8 cellular contexts compared by ENCODE assay signal in the genomic region with DNA sequence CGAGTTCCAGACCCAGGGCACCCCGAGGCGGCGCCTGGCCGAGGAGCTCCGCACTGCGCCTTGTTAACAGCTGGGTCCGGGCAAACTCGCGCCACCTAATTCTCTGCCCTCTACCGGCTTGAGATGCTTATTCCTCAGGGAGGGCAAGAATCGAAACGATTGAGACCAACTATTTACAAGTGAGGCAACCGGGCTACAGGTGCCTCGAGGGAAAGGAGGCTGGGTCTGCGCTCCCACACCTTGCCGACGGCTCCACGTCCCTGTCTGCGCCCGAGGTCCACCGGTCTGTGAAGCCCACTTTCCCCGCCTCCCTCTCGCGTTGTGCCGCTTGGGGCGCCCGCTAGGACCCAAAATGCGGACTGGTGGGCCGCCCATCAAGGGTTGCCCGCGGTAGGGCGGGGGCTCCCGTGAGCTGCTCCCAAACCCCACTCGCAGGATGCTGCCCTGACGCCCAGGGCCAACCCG. TPM values are rescaled to one million over a fixed set of nuclear protein-coding genes. Genes with fewer than 3 reads are reported as not detected.
DNase-seq lines count a peak whose midpoint lies in the region; ATAC-seq and TF ChIP-seq lines count a peak whose summit lies in the region.

No MANE protein-coding gene starts in this region.

- no peak overlapping the region for H3K4me3 ChIP-seq in KMS-11 (IDR thresholded peaks at IDR 0.05; ENCODE audit: insufficient read depth, low read depth, low read length)

- H3K4me2 ChIP-seq in KMS-11: peak overlapping the region; percentile 64

- DNase-seq in EL: peak; percentile 64
- peak; percentile 34 for DNase-seq in T-helper 9 cell
- peak; percentile 75 for DNase-seq in iPS-NIHi11 (ENCODE audit: low spot score)
- peak; percentile 50 for DNase-seq in stimulated activated CD4-positive, alpha-beta T cell treated with anti-CD3 and anti-CD28 coated beads, Interleukin-12 subunit alpha, Interleukin-12 subunit beta, amount 100 ng/mL, for 4 hours
- DNase-seq in NCI-H2196 treated with DMSO at 0.1 percent for 48 hours (lab: John Stamatoyannopoulos, UW; ENCODE audit: unreplicated experiment): no peak

- peak overlapping the region; percentile 57; the same call in 1 of the 2 replicates for H3K9ac ChIP-seq in KMS-11

- peaks cover 10% of the 10 kb centered on the region for H3K27me3 Mint-ChIP-seq in brain

- H3K4me1 ChIP-seq in KMS-11 (ENCODE audit: low read depth, poor library complexity, severe bottlenecking): peaks cover 20% of the 10 kb centered on the region

- H2AFZ ChIP-seq in KMS-11 (ENCODE audit: low read depth): peak overlapping the region; percentile 76

- H3K27me3 ChIP-seq in KMS-11 (ENCODE audit: insufficient read depth, low read depth): no peaks in the 10 kb centered on the region

- TF ChIP-seq CTCF in KMS-11 (conservative IDR thresholded peaks at IDR 0.05; ENCODE audit: low read depth, low read length): 0 out of 2 replicates have a peak, but pooled peaks have one; percentile 22
- TF ChIP-seq CTCF in brain (conservative IDR thresholded peaks at IDR 0.05): peak; percentile 17 to 58

- no peaks in the 10 kb centered on the region for H3K36me3 ChIP-seq in KMS-11 (ENCODE audit: insufficient read depth)

- peaks cover 54% of the 10 kb centered on the region for H3K4me1 Mint-ChIP-seq in brain

- H3K27ac Mint-ChIP-seq in brain: peak overlapping the region; percentile 62 to 85 (median 80)

- ATAC-seq in GM21576 (IDR thresholded peaks at IDR 0.05; ENCODE audit: unreplicated experiment): peak; percentile 44

- H3K36me3 Mint-ChIP-seq in brain: peaks cover 29% of the 10 kb centered on the region

- H3K9me3 Mint-ChIP-seq in brain: peaks cover 0 to 6% (median 4%) of the 10 kb centered on the region in 5 experiments

- no peaks in the 10 kb centered on the region for H4K20me1 ChIP-seq in KMS-11 (ENCODE audit: insufficient read depth)

- peak overlapping the region; percentile 91 to 96 (median 94) for H3K4me3 Mint-ChIP-seq in brain

- peak overlapping the region; percentile 30; the same call in 1 of the 2 replicates for H3K27ac ChIP-seq in KMS-11

- H3K79me2 ChIP-seq in KMS-11 (ENCODE audit: insufficient read depth, low read depth): peaks cover 24% of the 10 kb centered on the region

RNA-seq across cellular contexts. Expression of a gene that starts 0.5 kb away (rescaled TPM):
- polyA plus RNA-seq in brain (ENCODE audit: insufficient read depth, low read depth, low replicate concordance): 171 TPM
